10 cellular contexts compared by ENCODE assay signal in the genomic region with DNA sequence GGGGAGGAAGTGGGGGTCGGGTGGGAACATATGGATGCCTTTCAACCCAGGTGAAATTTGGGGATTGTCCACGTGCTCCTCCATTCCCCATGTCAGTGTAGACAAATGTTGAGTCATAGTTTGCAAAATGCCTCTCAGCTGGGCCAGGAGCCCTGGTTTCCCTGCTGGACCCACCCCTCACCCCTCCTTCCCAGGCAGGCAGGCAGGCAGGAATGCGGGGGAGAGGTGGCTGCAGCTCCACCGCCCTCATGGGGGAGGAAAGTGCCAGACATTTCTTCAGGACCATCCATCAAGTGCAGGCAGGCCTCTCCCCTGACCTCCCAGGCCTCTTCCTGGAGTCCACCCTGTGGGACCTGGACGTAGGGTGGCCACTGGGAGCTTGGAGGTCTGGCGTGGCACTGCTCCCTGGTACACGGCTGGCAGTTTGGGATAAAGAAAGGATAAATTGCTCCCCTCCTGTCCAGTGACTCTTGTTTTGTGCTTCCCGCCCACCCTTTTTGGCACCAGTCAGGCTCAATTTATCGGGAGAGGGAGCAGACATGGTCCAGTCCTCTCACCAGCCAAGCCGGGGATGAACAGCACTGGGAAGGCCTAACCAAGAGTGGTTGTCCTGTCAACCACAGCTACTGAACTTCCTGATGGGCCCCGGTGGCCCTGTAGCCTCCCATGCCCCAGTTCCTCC. TPM values are rescaled to one million over a fixed set of nuclear protein-coding genes. Genes with fewer than 3 reads are reported as not detected.
A peak's percentile ranks its signal among the peaks of the same experiment; 100 is the strongest.
DNase-seq lines count a peak whose midpoint lies in the region; ATAC-seq, FAIRE-seq and TF ChIP-seq lines count a peak whose summit lies in the region.
"Had no signal": no experiment of that assay in that cellular context is flagged by ENCODE, and none has a peak within 500 bp of the region (broad histone marks: within the 10 kb centered on the region; RNA-seq: fewer than 3 reads in every experiment).

No MANE protein-coding gene starts in this region.

- intact Hi-C loops in heart left ventricle (cut with DNase I) (loop anchor here in 2 of 10 donors (5.0 kb wide), 2 partner anchors 50 to 55 kb away; no protein-coding TSS in a partner anchor), pancreas (cut with DNase I) (no loop called here), Calu3 (cut with micrococcal nuclease; ENCODE audit: unreplicated experiment) (no loop called here)

- H3K4me2 ChIP-seq in BLaER1, result peak overlapping the region; percentile 65

- TF ChIP-seq POLR2A in heart left ventricle (IDR thresholded peaks at IDR 0.05), result no peak

- no peaks in the 10 kb centered on the region for H3K4me1 Mint-ChIP-seq in T-cell
- peaks cover 9% of the 10 kb centered on the region for H3K4me1 Mint-ChIP-seq in Calu3 (ENCODE audit: low read depth, unreplicated experiment)

- H3K36me3 ChIP-seq in BLaER1 (no peaks in the 10 kb centered on the region), heart left ventricle (no peaks in the 10 kb centered on the region), pancreas (no peaks in the 10 kb centered on the region)
- H3K36me3 ChIP-seq: SJSA1 had no signal

- no peaks in the 10 kb centered on the region for H4K20me1 ChIP-seq in BLaER1

- POLR2A ChIA-PET in T-cell (lab: Charles Lee), result no interaction called here

- no peak for FAIRE-seq in pancreas (lab: Jason Lieb, UNC)

- H3K36me3 Mint-ChIP-seq in T-cell (no peaks in the 10 kb centered on the region), Calu3 (ENCODE audit: insufficient read depth, unreplicated experiment) (no peaks in the 10 kb centered on the region)
- H3K36me3 Mint-ChIP-seq: activated naive CD8-positive, alpha-beta T cell treated with anti-CD3 and anti-CD28 coated beads, Interleukin-2, amount 10 ng/mL, durations not matched to agents 7 days and 5 days had no signal

- H3K27ac Mint-ChIP-seq in T-cell, result no peak overlapping the region
- no peak overlapping the region for H3K27ac Mint-ChIP-seq in Calu3 (ENCODE audit: unreplicated experiment)
- H3K27ac Mint-ChIP-seq: activated naive CD8-positive, alpha-beta T cell treated with anti-CD3 and anti-CD28 coated beads, Interleukin-2, amount 10 ng/mL, durations not matched to agents 7 days and 5 days had no signal

- DNase-seq in heart left ventricle (peak; percentile 39 to 78 (median 51)), pancreas (peak in 3 of 6 donors; percentile 46 to 60 (median 51)), T-cell (no peak), DMS153 treated with DMSO at 0.1 percent for 48 hours (lab: John Stamatoyannopoulos, UW; ENCODE audit: unreplicated experiment) (no peak), Calu3 (no peak)
- DNase-seq: activated naive CD8-positive, alpha-beta T cell treated with anti-CD3 and anti-CD28 coated beads, Interleukin-2, amount 10 ng/mL, durations not matched to agents 7 days and 5 days had no signal

- H3K4me3 Mint-ChIP-seq in T-cell, result no peak overlapping the region
- no peak overlapping the region for H3K4me3 Mint-ChIP-seq in Calu3 (ENCODE audit: low read depth, unreplicated experiment)
- H3K4me3 Mint-ChIP-seq: activated naive CD8-positive, alpha-beta T cell treated with anti-CD3 and anti-CD28 coated beads, Interleukin-2, amount 10 ng/mL, durations not matched to agents 7 days and 5 days had no signal

- CTCF ChIA-PET in T-cell (lab: Charles Lee), result no interaction called here
- CTCF ChIA-PET in Calu3 (lab: Charles Lee), result interaction anchor here (0.7 kb wide), 1 partner anchor 544 kb away, joined by 3 read pairs; no protein-coding TSS in a partner anchor

- no peak overlapping the region for H3K4me3 ChIP-seq in BLaER1
- H3K4me3 ChIP-seq in heart left ventricle, result peak overlapping the region in 2 of 12 donors; percentile 31 to 33
- H3K4me3 ChIP-seq in pancreas, result no peak overlapping the region
- H3K4me3 ChIP-seq: SJSA1 had no signal

- TF ChIP-seq CTCF in heart left ventricle (IDR thresholded peaks at IDR 0.05) (no peak), pancreas (IDR thresholded peaks at IDR 0.05) (no peak), Calu3 (IDR thresholded peaks at IDR 0.05; ENCODE audit: unreplicated experiment) (no peak)

- WGBS in heart left ventricle, 4 donors, result 51 to 60% (median 53%) methylated on average over 9 to 11 of the region's 11 CpGs
- 60 to 64% methylated on average over 11 of the region's 11 CpGs for WGBS in pancreas, 2 donors

- H3K9me3 Mint-ChIP-seq in T-cell, result no peaks in the 10 kb centered on the region
- no peaks in the 10 kb centered on the region for H3K9me3 Mint-ChIP-seq in Calu3 (ENCODE audit: low read depth, unreplicated experiment)
- H3K9me3 Mint-ChIP-seq: activated naive CD8-positive, alpha-beta T cell treated with anti-CD3 and anti-CD28 coated beads, Interleukin-2, amount 10 ng/mL, durations not matched to agents 7 days and 5 days had no signal

- H3K27me3 ChIP-seq in BLaER1 (no peaks in the 10 kb centered on the region; the same call in 1 of the 2 replicates), heart left ventricle (no peaks in the 10 kb centered on the region), pancreas (no peaks in the 10 kb centered on the region)
- H3K27me3 ChIP-seq: SJSA1 had no signal

- H3K27me3 Mint-ChIP-seq in T-cell, result peaks cover 0 to 4% of the 10 kb centered on the region in 2 donors
- no peaks in the 10 kb centered on the region for H3K27me3 Mint-ChIP-seq in Calu3 (ENCODE audit: unreplicated experiment)
- H3K27me3 Mint-ChIP-seq: activated naive CD8-positive, alpha-beta T cell treated with anti-CD3 and anti-CD28 coated beads, Interleukin-2, amount 10 ng/mL, durations not matched to agents 7 days and 5 days had no signal

- H3K4me1 ChIP-seq in BLaER1, result peaks cover 14% of the 10 kb centered on the region
- peaks cover 11 to 37% (median 24%) of the 10 kb centered on the region in 12 donors for H3K4me1 ChIP-seq in heart left ventricle
- no peaks in the 10 kb centered on the region for H3K4me1 ChIP-seq in pancreas
- H3K4me1 ChIP-seq: SJSA1 had no signal

- ATAC-seq in SK-N-SH treated with all-trans-retinoic acid at 6 μM for 48 hours (peak; percentile 72), heart left ventricle (peak; percentile 6 to 54 (median 42)), pancreas (peak; percentile 75 to 83 (median 77)), T-cell (replicated peaks in 1 of 4) (no peak), GM19452 (IDR thresholded peaks at IDR 0.05; ENCODE audit: unreplicated experiment) (no peak)

- BruUV-seq in Calu3 (replicated peaks; lab: Mats Ljungman, UMichigan), result no TSS peak

- H3K27ac ChIP-seq in BLaER1, result peak overlapping the region; percentile 50; the same call in 1 of the 2 replicates
- H3K27ac ChIP-seq in heart left ventricle, result peak overlapping the region; percentile 83 to 98 (median 90)
- peak overlapping the region; percentile 27 to 76 (median 46) for H3K27ac ChIP-seq in pancreas
- H3K27ac ChIP-seq: SJSA1 had no signal

- H3K9me3 ChIP-seq in BLaER1, result no peaks in the 10 kb centered on the region
- H3K9me3 ChIP-seq in heart left ventricle, result no peaks in the 10 kb centered on the region
- H3K9me3 ChIP-seq in pancreas, result no peaks in the 10 kb centered on the region
- H3K9me3 ChIP-seq: SJSA1 had no signal

- H3K9ac ChIP-seq in BLaER1, result no peak overlapping the region

TF ChIP-seq in SK-N-SH treated with all-trans-retinoic acid at 6 μM for 48 hours, 23 proteins besides CTCF, POLR2A, EP300 and RAD21:
- TF ChIP-seq ZC3H10 (CRISPR knock-in tag; IDR thresholded peaks at IDR 0.05) (no peak), ISL1 (CRISPR knock-in tag; IDR thresholded peaks at IDR 0.05) (0 out of 2 replicates have a peak, but pooled peaks have one; percentile 17), ZFP3 (CRISPR knock-in tag; IDR thresholded peaks at IDR 0.05) (0 out of 2 replicates have a peak, but pooled peaks have one; percentile 47)
- TF ChIP-seq, protein P1, sequence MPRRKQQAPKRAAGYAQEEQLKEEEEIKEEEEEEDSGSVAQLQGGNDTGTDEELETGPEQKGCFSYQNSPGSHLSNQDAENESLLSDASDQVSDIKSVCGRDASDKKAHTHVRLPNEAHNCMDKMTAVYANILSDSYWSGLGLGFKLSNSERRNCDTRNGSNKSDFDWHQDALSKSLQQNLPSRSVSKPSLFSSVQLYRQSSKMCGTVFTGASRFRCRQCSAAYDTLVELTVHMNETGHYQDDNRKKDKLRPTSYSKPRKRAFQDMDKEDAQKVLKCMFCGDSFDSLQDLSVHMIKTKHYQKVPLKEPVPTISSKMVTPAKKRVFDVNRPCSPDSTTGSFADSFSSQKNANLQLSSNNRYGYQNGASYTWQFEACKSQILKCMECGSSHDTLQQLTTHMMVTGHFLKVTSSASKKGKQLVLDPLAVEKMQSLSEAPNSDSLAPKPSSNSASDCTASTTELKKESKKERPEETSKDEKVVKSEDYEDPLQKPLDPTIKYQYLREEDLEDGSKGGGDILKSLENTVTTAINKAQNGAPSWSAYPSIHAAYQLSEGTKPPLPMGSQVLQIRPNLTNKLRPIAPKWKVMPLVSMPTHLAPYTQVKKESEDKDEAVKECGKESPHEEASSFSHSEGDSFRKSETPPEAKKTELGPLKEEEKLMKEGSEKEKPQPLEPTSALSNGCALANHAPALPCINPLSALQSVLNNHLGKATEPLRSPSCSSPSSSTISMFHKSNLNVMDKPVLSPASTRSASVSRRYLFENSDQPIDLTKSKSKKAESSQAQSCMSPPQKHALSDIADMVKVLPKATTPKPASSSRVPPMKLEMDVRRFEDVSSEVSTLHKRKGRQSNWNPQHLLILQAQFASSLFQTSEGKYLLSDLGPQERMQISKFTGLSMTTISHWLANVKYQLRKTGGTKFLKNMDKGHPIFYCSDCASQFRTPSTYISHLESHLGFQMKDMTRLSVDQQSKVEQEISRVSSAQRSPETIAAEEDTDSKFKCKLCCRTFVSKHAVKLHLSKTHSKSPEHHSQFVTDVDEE (CRISPR knock-in tag; IDR thresholded peaks at IDR 0.05), result no peak

RNA-seq across cellular contexts. Expression of gene NPR1, which starts 18.8 kb away (rescaled TPM):
- 10 to 100 TPM in 6 of 9 donors, 1 to 10 TPM in 3; 7.1 to 26.9 (median 12.0) TPM for total RNA-seq in heart left ventricle
- polyA plus RNA-seq in heart left ventricle, result 10 to 100 TPM; 12.2 to 26.6 TPM
- 1 to 10 TPM; 1.6 to 6.9 (median 3.6) TPM for total RNA-seq in pancreas
- polyA plus RNA-seq in pancreas, result 10 to 100 TPM; 10.2 to 11.8 TPM
- under 1 TPM in 3 of 5 donors, not detected in 2; 0.23 to 0.44 (median 0.35) TPM for total RNA-seq in T-cell
- not detected in 2 replicates for total RNA-seq in Calu3 (2022)
- total RNA-seq: activated naive CD8-positive, alpha-beta T cell treated with anti-CD3 and anti-CD28 coated beads, Interleukin-2, amount 10 ng/mL, durations not matched to agents 7 days and 5 days had no signal

RNA-seq across cellular contexts. Expression of gene ILF2, which starts 26.5 kb away (rescaled TPM):
- 10 to 100 TPM; 65.0 to 92.3 (median 74.2) TPM for total RNA-seq in heart left ventricle
- polyA plus RNA-seq in heart left ventricle, result 100 to 1,000 TPM in 1 of 2 donors, 10 to 100 TPM in 1; 22.1 to 163 TPM
- 10 to 100 TPM; 30.5 to 63.2 (median 54.3) TPM for total RNA-seq in pancreas
- polyA plus RNA-seq in pancreas, result 10 to 100 TPM; 25.7 to 61.3 TPM
- 100 to 1,000 TPM in 2 of 5 donors, 10 to 100 TPM in 3; 86.6 to 137 (median 90.0) TPM for total RNA-seq in T-cell
- total RNA-seq in Calu3 (2022), result 253 and 292 TPM in 2 replicates

RNA-seq across cellular contexts. Expression of gene INTS3, which starts 30.5 kb away (rescaled TPM):
- 10 to 100 TPM; 19.6 to 33.2 (median 30.7) TPM for total RNA-seq in heart left ventricle
- polyA plus RNA-seq in heart left ventricle, result 10 to 100 TPM; 21.9 to 41.8 TPM
- 10 to 100 TPM; 13.5 to 41.4 (median 18.8) TPM for total RNA-seq in pancreas
- 10 to 100 TPM; 45.1 to 56.2 TPM for polyA plus RNA-seq in pancreas
- 10 to 100 TPM; 45.9 to 57.7 (median 48.5) TPM for total RNA-seq in T-cell
- 55.9 and 57.1 TPM in 2 replicates for total RNA-seq in Calu3 (2022)

RNA-seq across cellular contexts. Expression of gene SNAPIN, which starts 38.8 kb away (rescaled TPM):
- 10 to 100 TPM; 53.7 to 88.7 (median 70.8) TPM for total RNA-seq in heart left ventricle
- 10 to 100 TPM; 57.7 to 58.9 TPM for polyA plus RNA-seq in heart left ventricle
- total RNA-seq in pancreas, result 10 to 100 TPM in 3 of 6 donors, 1 to 10 TPM in 3; 7.5 to 17.8 (median 10.2) TPM
- polyA plus RNA-seq in pancreas, result 10 to 100 TPM; 13.5 to 27.3 TPM
- 10 to 100 TPM; 16.1 to 29.8 (median 26.6) TPM for total RNA-seq in T-cell
- 45.0 and 46.8 TPM in 2 replicates for total RNA-seq in Calu3 (2022)

Comparison
In these comparisons a context has a peak if more than half of its experiments do, and no peak if none do; other contexts are left out.
1. ATAC-seq: peak in SK-N-SH treated with all-trans-retinoic acid at 6 μM for 48 hours (single experiment), heart left ventricle (4 of 4) and pancreas (4 of 4); none in T-cell (0 of 4) and GM19452 (single experiment).
2. DNase-seq: peak in heart left ventricle (5 of 5); none in T-cell (0 of 34), DMS153 treated with DMSO at 0.1 percent for 48 hours (single experiment) and Calu3 (single experiment).
3. Peak in every context shown above with its lines, with median percentiles within 50 percentile points of each other: H3K27ac ChIP-seq.